17 cellular contexts compared by ENCODE assay signal in genomic region chr20:14432597-14432996, GRCh38.
DNase-seq lines count a peak whose midpoint lies in the region; ATAC-seq, FAIRE-seq and TF ChIP-seq lines count a peak whose summit lies in the region.
"Had no signal": no experiment of that assay in that cellular context is flagged by ENCODE, and none has a peak within 500 bp of the region (broad histone marks: within the 10 kb centered on the region; RNA-seq: fewer than 3 reads in every experiment).

No MANE protein-coding gene starts in this region.

- H3K27me3 Mint-ChIP-seq in GM23338 (ENCODE audit: insufficient read depth, low read depth, poor library complexity), result no peaks in the 10 kb centered on the region
- no peaks in the 10 kb centered on the region for H3K27me3 Mint-ChIP-seq in activated CD8-positive, alpha-beta T cell treated with anti-CD3 and anti-CD28 coated beads, Interleukin-2, amount 10 ng/mL, durations not matched to agents 7 days and 5 days (ENCODE audit: low read depth)
- H3K27me3 Mint-ChIP-seq: CD4-positive, alpha-beta memory T cell had no signal

- H3K27me3 ChIP-seq in GM23338 (ENCODE audit: insufficient read depth) (no peaks in the 10 kb centered on the region), PC-3 (ENCODE audit: low read length) (no peaks in the 10 kb centered on the region), right lobe of liver (no peaks in the 10 kb centered on the region)

- H3K36me3 Mint-ChIP-seq in GM23338 (ENCODE audit: low read depth), result no peaks in the 10 kb centered on the region
- H3K36me3 Mint-ChIP-seq in activated CD8-positive, alpha-beta T cell treated with anti-CD3 and anti-CD28 coated beads, Interleukin-2, amount 10 ng/mL, durations not matched to agents 7 days and 5 days (ENCODE audit: low read depth), result no peaks in the 10 kb centered on the region
- H3K36me3 Mint-ChIP-seq: CD4-positive, alpha-beta memory T cell had no signal

- H3F3A ChIP-seq in GM23338 (replicated peaks; ENCODE audit: low read depth) (no peaks in the 10 kb centered on the region), PC-3 (ENCODE audit: low read length, unreplicated experiment) (no peaks in the 10 kb centered on the region)

- H3K4me1 ChIP-seq in GM23338 (ENCODE audit: insufficient read depth) (no peaks in the 10 kb centered on the region), PC-3 (ENCODE audit: insufficient read depth, low read length) (peaks cover 28% of the 10 kb centered on the region), right lobe of liver (no peaks in the 10 kb centered on the region)
- H3K4me1 ChIP-seq: HAP-1 had no signal

- H3K79me2 ChIP-seq in GM23338 (replicated peaks; ENCODE audit: insufficient read depth), result no peaks in the 10 kb centered on the region
- H3K79me2 ChIP-seq in PC-3 (ENCODE audit: low read length), result no peaks in the 10 kb centered on the region

- H3K4me2 ChIP-seq in GM23338 (no peak overlapping the region), PC-3 (ENCODE audit: low read length) (no peak overlapping the region)

- ATAC-seq in GM23338 (no peak), PC-3 (no peak), right lobe of liver (no peak)
- ATAC-seq in activated CD8-positive, alpha-beta T cell treated with anti-CD3 and anti-CD28 coated beads, Interleukin-2, amount 10 ng/mL, durations not matched to agents 7 days and 5 days, result no peak

- no peak for TF ChIP-seq POLR2A in right lobe of liver (IDR thresholded peaks at IDR 0.05)

- H3K27ac Mint-ChIP-seq in GM23338, result no peak overlapping the region
- H3K27ac Mint-ChIP-seq in activated CD8-positive, alpha-beta T cell treated with anti-CD3 and anti-CD28 coated beads, Interleukin-2, amount 10 ng/mL, durations not matched to agents 7 days and 5 days, result no peak overlapping the region
- H3K27ac Mint-ChIP-seq: CD4-positive, alpha-beta memory T cell; HFFc6 had no signal

- H3K4me3 ChIP-seq in GM23338 (no peak overlapping the region), PC-3 (ENCODE audit: low read length) (no peak overlapping the region), right lobe of liver (no peak overlapping the region)
- H3K4me3 ChIP-seq: GM12878, GM23248, HAP-1 had no signal

- H4K20me1 ChIP-seq in GM23338 (replicated peaks; ENCODE audit: insufficient read depth), result no peaks in the 10 kb centered on the region
- H4K20me1 ChIP-seq in PC-3 (ENCODE audit: low read length), result no peaks in the 10 kb centered on the region

- no peaks in the 10 kb centered on the region for H3K4me1 Mint-ChIP-seq in GM23338
- H3K4me1 Mint-ChIP-seq in activated CD8-positive, alpha-beta T cell treated with anti-CD3 and anti-CD28 coated beads, Interleukin-2, amount 10 ng/mL, durations not matched to agents 7 days and 5 days (ENCODE audit: low read depth), result no peaks in the 10 kb centered on the region
- H3K4me1 Mint-ChIP-seq: CD4-positive, alpha-beta memory T cell had no signal

- no peaks in the 10 kb centered on the region for H3K9me2 ChIP-seq in GM23338 (ENCODE audit: insufficient read depth)
- H3K9me2 ChIP-seq in PC-3 (replicated peaks; ENCODE audit: low read length), result no peaks in the 10 kb centered on the region

- POLR2A ChIA-PET in PC-3 (lab: Charles Lee; ENCODE audit: unreplicated experiment), result no interaction called here
- POLR2A ChIA-PET in activated CD8-positive, alpha-beta T cell treated with anti-CD3 and anti-CD28 coated beads, Interleukin-2, amount 10 ng/mL, durations not matched to agents 7 days and 5 days (lab: Charles Lee), result interaction anchor here (0.6 kb wide), 1 partner anchor 59 kb away, joined by 3 read pairs; no protein-coding TSS in a partner anchor

- H3K27ac ChIP-seq in GM23338 (ENCODE audit: low read depth) (no peak overlapping the region), PC-3 (ENCODE audit: low read length) (peak overlapping the region; percentile 6; the same call in 1 of the 2 replicates), right lobe of liver (no peak overlapping the region)
- H3K27ac ChIP-seq: GM23248 had no signal

- H2AFZ ChIP-seq in GM23338, result no peak overlapping the region
- H2AFZ ChIP-seq in PC-3 (ENCODE audit: low read length), result no peak overlapping the region
- H2AFZ ChIP-seq: GM23248 had no signal

- BruUV-seq in PC-3 (replicated peaks; lab: Mats Ljungman, UMichigan), result no TSS peak

- no peak for FAIRE-seq in HTR-8/SVneo (lab: Jason Lieb, UNC)
- FAIRE-seq: G401.6, GM12878, GM19239 had no signal

- peak; percentile 15 for DNase-seq in GM23338 (ENCODE audit: low spot score)
- DNase-seq in PC-3, result no peak
- DNase-seq in right lobe of liver, result no peak
- DNase-seq in NCI-H1694 (lab: John Stamatoyannopoulos, UW), result no peak
- no peak for DNase-seq in activated CD8-positive, alpha-beta T cell treated with anti-CD3 and anti-CD28 coated beads, Interleukin-2, amount 10 ng/mL, durations not matched to agents 7 days and 5 days
- DNase-seq in HTR-8/SVneo (ENCODE audit: insufficient read length, low spot score), result no peak
- DNase-seq: C1 segment of cervical spinal cord; CD4-positive, alpha-beta memory T cell; COR-L47; DMS153; DND-41; GM23248; HFFc6 had no signal

- intact Hi-C loops in PC-3 (cut with micrococcal nuclease), result no loop called here
- intact Hi-C loops in right lobe of liver (cut with DNase I), result no loop called here

- CTCF ChIA-PET in PC-3 (lab: Charles Lee), result interaction anchor here (0.6 kb wide), 1 partner anchor 968 kb away, joined by 3 read pairs; no protein-coding TSS in a partner anchor
- CTCF ChIA-PET in activated CD8-positive, alpha-beta T cell treated with anti-CD3 and anti-CD28 coated beads, Interleukin-2, amount 10 ng/mL, durations not matched to agents 7 days and 5 days (lab: Charles Lee), result no interaction called here

- no peak overlapping the region for H3K4me3 Mint-ChIP-seq in GM23338
- H3K4me3 Mint-ChIP-seq in activated CD8-positive, alpha-beta T cell treated with anti-CD3 and anti-CD28 coated beads, Interleukin-2, amount 10 ng/mL, durations not matched to agents 7 days and 5 days, result no peak overlapping the region
- H3K4me3 Mint-ChIP-seq: CD4-positive, alpha-beta memory T cell; HFFc6 had no signal

- TF ChIP-seq CTCF in GM23338 (conservative IDR thresholded peaks at IDR 0.05; ENCODE audit: low read depth in 2 of 2) (no peak), PC-3 (conservative IDR thresholded peaks at IDR 0.05; ENCODE audit: low read depth, low read length) (no peak), right lobe of liver (IDR thresholded peaks at IDR 0.05) (peak in 3 of 4 donors; percentile 14 to 23 (median 20))

- H3K36me3 ChIP-seq in GM23338 (ENCODE audit: insufficient read depth) (no peaks in the 10 kb centered on the region), PC-3 (ENCODE audit: low read depth, low read length) (no peaks in the 10 kb centered on the region), right lobe of liver (no peaks in the 10 kb centered on the region)
- H3K36me3 ChIP-seq: HAP-1 had no signal

- H3K9me3 ChIP-seq in PC-3 (ENCODE audit: low read length) (no peaks in the 10 kb centered on the region), right lobe of liver (no peaks in the 10 kb centered on the region)
- H3K9me3 ChIP-seq: HAP-1 had no signal

- H3K9ac ChIP-seq in PC-3 (ENCODE audit: low read length), result no peak overlapping the region
- H3K9ac ChIP-seq: GM23248 had no signal

- H3K9me3 Mint-ChIP-seq in GM23338, result no peaks in the 10 kb centered on the region
- no peaks in the 10 kb centered on the region for H3K9me3 Mint-ChIP-seq in activated CD8-positive, alpha-beta T cell treated with anti-CD3 and anti-CD28 coated beads, Interleukin-2, amount 10 ng/mL, durations not matched to agents 7 days and 5 days (ENCODE audit: insufficient read depth)

TF ChIP-seq in GM23338, 12 proteins besides CTCF, POLR2A, EP300 and RAD21 (continues in another document):
- TF ChIP-seq EZH2 (IDR thresholded peaks at IDR 0.05; ENCODE audit: low read depth, unreplicated experiment), result no peak
- TF ChIP-seq CREB1 (CRISPR knock-in tag; IDR thresholded peaks at IDR 0.05; ENCODE audit: low read depth), result no peak
- TF ChIP-seq POLR2AphosphoS5 (IDR thresholded peaks at IDR 0.05; ENCODE audit: low read depth), result no peak
- TF ChIP-seq EZH2phosphoT487 (IDR thresholded peaks at IDR 0.05; ENCODE audit: unreplicated experiment), result no peak
- TF ChIP-seq REST (IDR thresholded peaks at IDR 0.05; ENCODE audit: unreplicated experiment), result no peak
- TF ChIP-seq ZNF331 (CRISPR knock-in tag; IDR thresholded peaks at IDR 0.05; ENCODE audit: low read depth), result no peak
- no peak for TF ChIP-seq NANOG (IDR thresholded peaks at IDR 0.05; ENCODE audit: borderline replicate concordance)

Comparison
In these comparisons a context has a peak if more than half of its experiments do, and no peak if none do; other contexts are left out.
1. CTCF ChIP-seq: peak in right lobe of liver (3 of 4); none in GM23338 (0 of 2) and PC-3 (single experiment).